In the genomic region with DNA sequence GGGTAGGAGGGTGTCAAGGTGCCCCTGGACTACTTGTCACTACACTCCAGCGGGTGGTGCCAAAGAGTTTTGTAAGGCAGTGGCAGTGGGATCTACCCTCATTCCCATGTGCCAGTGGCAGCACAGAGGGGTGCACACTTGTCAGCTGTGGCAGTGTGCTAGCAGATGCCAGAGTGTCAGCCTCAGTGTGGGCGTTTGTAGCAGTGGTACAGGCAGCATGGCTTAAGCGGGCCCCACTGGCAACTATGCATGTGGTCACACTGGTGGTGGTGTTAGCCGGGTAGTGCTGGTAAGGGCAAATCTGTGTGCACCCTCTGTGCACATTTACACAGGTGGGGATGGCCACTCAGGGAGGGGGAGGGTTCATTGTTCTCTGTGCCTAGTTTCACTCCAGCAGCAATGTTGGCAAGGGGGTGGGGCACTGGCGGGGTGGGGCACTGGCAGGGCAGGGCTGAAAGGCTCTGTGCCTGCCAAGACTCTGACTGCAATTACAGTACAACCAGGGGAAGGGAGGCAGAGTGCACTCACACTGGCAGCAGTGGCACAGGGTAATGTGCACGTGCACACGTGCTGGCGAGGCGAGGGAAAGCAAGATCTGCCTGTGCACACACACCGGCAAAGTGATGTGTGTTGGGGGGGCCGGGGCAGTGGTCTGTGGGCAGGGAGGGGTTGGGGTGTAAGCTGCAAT, we compare ENCODE assay signal across 22 cellular contexts. TPM values are rescaled to one million over a fixed set of nuclear protein-coding genes. Genes with fewer than 3 reads are reported as not detected.
DNase-seq lines count a peak whose midpoint lies in the region; ATAC-seq lines count a peak whose summit lies in the region.
"Had no signal": no experiment of that assay in that cellular context is flagged by ENCODE, and none has a peak within 500 bp of the region (broad histone marks: within the 10 kb centered on the region; RNA-seq: fewer than 3 reads in every experiment).

No MANE protein-coding gene starts in this region.

- peaks cover 7% of the 10 kb centered on the region; the same call in 1 of the 2 replicates for H3K9me2 ChIP-seq in GM23248 (ENCODE audit: insufficient read depth)

- H4K20me1 ChIP-seq in GM23248 (ENCODE audit: insufficient read depth) = 0 out of 2 replicates have a peak, but pooled peaks cover 7% of the 10 kb centered on the region

- no CpG with 5 or more reads among the region's 11 CpGs for WGBS in neuronal stem cell (ENCODE audit: extremely low coverage in 2 of 2, insufficient read length in 2 of 2, insufficient replicate concordance in 1 of 2), 2 donors
- 92 to 96% methylated on average over 9 to 11 of the region's 11 CpGs for WGBS in GM23248 (ENCODE audit: low coverage in 1 of 2, low lambda C conversion rate in 2 of 2, missing lambda C conversion rate in 2 of 2), 2 experiments

- H3K27me3 ChIP-seq in neuronal stem cell (ENCODE audit: control insufficient read depth in 3 of 3, insufficient read depth in 3 of 3, low read depth in 1 of 3, low read length in 3 of 3) (no peaks in the 10 kb centered on the region), GM23248 (replicated peaks; ENCODE audit: insufficient read depth) (no peaks in the 10 kb centered on the region)
- H3K27me3 ChIP-seq: cardiac muscle cell, dorsolateral prefrontal cortex, hepatocyte had no signal

- peak overlapping the region in 1 of 2 donors; percentile 65 for H3K4me3 ChIP-seq in neuronal stem cell (ENCODE audit: low read length in 2 of 2)
- no peak overlapping the region for H3K4me3 ChIP-seq in GM23248
- H3K4me3 ChIP-seq: cardiac muscle cell, dorsolateral prefrontal cortex, GM23338, hepatocyte had no signal

- peak overlapping the region; percentile 62 for H3K23ac ChIP-seq in neuronal stem cell (ENCODE audit: low read depth, low read length, poor library complexity)

- peaks cover 60% of the 10 kb centered on the region for H3K79me2 ChIP-seq in GM23248 (ENCODE audit: insufficient read depth)

- H2BK15ac ChIP-seq in neuronal stem cell (ENCODE audit: low read length) = no peak overlapping the region

- in situ Hi-C loops in GM23248 (cut with MboI) = no loop called here

- ATAC-seq in left cardiac atrium (peak; percentile 65 to 78), GM19023 (IDR thresholded peaks at IDR 0.05; ENCODE audit: unreplicated experiment) (no peak), GM21447 (IDR thresholded peaks at IDR 0.05; ENCODE audit: unreplicated experiment) (no peak)
- ATAC-seq: activated CD4-positive, alpha-beta T cell treated with anti-CD3 and anti-CD28 coated beads for 36 hours; GM23338; naive thymus-derived CD4-positive, alpha-beta T cell; T-cell had no signal

- H3K4me2 ChIP-seq in neuronal stem cell (ENCODE audit: insufficient read depth, low read length, poor library complexity, severe bottlenecking) (no peak overlapping the region), GM23248 (ENCODE audit: unreplicated experiment) (no peak overlapping the region)
- H3K4me2 ChIP-seq: GM23338, hepatocyte had no signal

- intact Hi-C loops in left cardiac atrium (cut with DNase I) = no loop called here

- no peak overlapping the region for H4K8ac ChIP-seq in neuronal stem cell (ENCODE audit: low read depth, low read length)

- no peak overlapping the region for H3K14ac ChIP-seq in neuronal stem cell (ENCODE audit: low read length)

- H3K27ac ChIP-seq in neuronal stem cell (replicated peaks; ENCODE audit: low read length) (no peak overlapping the region), GM23248 (no peak overlapping the region)
- H3K27ac ChIP-seq: cardiac muscle cell, dorsolateral prefrontal cortex, hepatocyte had no signal

- H3F3A ChIP-seq in GM23248 (ENCODE audit: insufficient read depth) = no peaks in the 10 kb centered on the region

- H3K36me3 ChIP-seq in neuronal stem cell (replicated peaks in 1 of 2; ENCODE audit: control insufficient read depth in 2 of 2, insufficient read depth in 2 of 2, low read length in 2 of 2) (peaks cover 0 to 2% of the 10 kb centered on the region in 2 donors), GM23248 (ENCODE audit: low read depth) (no peaks in the 10 kb centered on the region)
- H3K36me3 ChIP-seq: cardiac muscle cell had no signal

- H3K18ac ChIP-seq in neuronal stem cell (ENCODE audit: low read length) = no peak overlapping the region

- no peak overlapping the region for H2BK5ac ChIP-seq in neuronal stem cell (ENCODE audit: low read length)

- peaks cover 3% of the 10 kb centered on the region for H3K79me1 ChIP-seq in neuronal stem cell (ENCODE audit: low read depth, low read length)

- H2BK120ac ChIP-seq in neuronal stem cell (ENCODE audit: low read depth, low read length) = no peak overlapping the region

- H2AK5ac ChIP-seq in neuronal stem cell (ENCODE audit: low read depth, low read length) = no peak overlapping the region

- peak; percentile 68 for DNase-seq in COR-L47 (lab: John Stamatoyannopoulos, UW)
- DNase-seq in NCI-H69 (lab: John Stamatoyannopoulos, UW) = peak; percentile 58
- DNase-seq in left cardiac atrium = no peak
- DNase-seq in neuronal stem cell (ENCODE audit: low spot score) = no peak
- no peak for DNase-seq in GM23248
- DNase-seq in activated CD4-positive, alpha-beta T cell treated with anti-CD3 and anti-CD28 coated beads for 48 hours = no peak
- DNase-seq: activated CD4-positive, alpha-beta T cell treated with anti-CD3 and anti-CD28 coated beads for 36 hours; activated naive CD4-positive, alpha-beta T cell treated with anti-CD3 and anti-CD28 coated beads, Interleukin-2, amount 50 U/mL, for 16 hours; dorsolateral prefrontal cortex; foreskin fibroblast; IMR-90; mesenchymal stem cell; naive thymus-derived CD4-positive, alpha-beta T cell; NCI-H1436; NCI-H526; stimulated activated CD4-positive, alpha-beta T cell treated with anti-CD3 and anti-CD28 coated beads, Interleukin-15, amount 100 ng/mL, for 24 hours; T-cell had no signal

- H3K9ac ChIP-seq in neuronal stem cell (ENCODE audit: low read depth, low read length, poor library complexity) = no peak overlapping the region
- no peak overlapping the region for H3K9ac ChIP-seq in GM23248

- no peak overlapping the region for H2BK12ac ChIP-seq in neuronal stem cell (ENCODE audit: low read length)

- H3K4me1 ChIP-seq in neuronal stem cell (ENCODE audit: control insufficient read depth in 2 of 2, insufficient read depth in 1 of 2, low read depth in 1 of 2, low read length in 2 of 2) = no peaks in the 10 kb centered on the region
- H3K4me1 ChIP-seq in GM23248 (ENCODE audit: insufficient read depth) = no peaks in the 10 kb centered on the region

- H3K4ac ChIP-seq in neuronal stem cell (ENCODE audit: low read length) = no peak overlapping the region

- no peak overlapping the region for H4K91ac ChIP-seq in neuronal stem cell (ENCODE audit: low read depth, low read length, poor library complexity)

- H3K9me3 ChIP-seq in neuronal stem cell (replicated peaks in 1 of 2; ENCODE audit: control insufficient read depth in 2 of 2, insufficient read depth in 1 of 2, low read depth in 1 of 2, low read length in 2 of 2) (peaks cover 0 to 7% of the 10 kb centered on the region in 2 donors), GM23248 (ENCODE audit: low read depth) (no peaks in the 10 kb centered on the region)

- H2AFZ ChIP-seq in neuronal stem cell (ENCODE audit: low read length) (no peak overlapping the region), GM23248 (no peak overlapping the region)
- H2AFZ ChIP-seq: GM23338, hepatocyte had no signal

RNA-seq across cellular contexts. Expression of gene MYO9A, which starts 31.8 kb away (rescaled TPM):
- total RNA-seq in left cardiac atrium = 10 to 100 TPM; 30.3 to 31.8 TPM
- 6.2 TPM for polyA plus RNA-seq in neuronal stem cell (2013, experiment 1 of 2)
- 6.3 TPM for polyA plus RNA-seq in neuronal stem cell (2013, experiment 2 of 2)
- 20.4 and 22.6 TPM in 2 replicates for total RNA-seq in GM23248 (2014; rRNA removed; shearing (Covaris generic))
- polyA plus RNA-seq in GM23248 (2016; fragmentation: Nextera tagmentation; extraction: Ambion mirVana) = 10.6 and 11.2 TPM in 2 replicates

RNA-seq across cellular contexts. Expression of gene SENP8, which starts 32.0 kb away (rescaled TPM):
- 1 to 10 TPM; 3.6 to 4.7 TPM for total RNA-seq in left cardiac atrium
- polyA plus RNA-seq in neuronal stem cell (2013, experiment 1 of 2) = 5.2 TPM
- 5.2 TPM for polyA plus RNA-seq in neuronal stem cell (2013, experiment 2 of 2)
- total RNA-seq in GM23248 (2014; rRNA removed; shearing (Covaris generic)) = 2.5 and 2.8 TPM in 2 replicates
- polyA plus RNA-seq in GM23248 (2016; fragmentation: Nextera tagmentation; extraction: Ambion mirVana) = 3.8 and 4.0 TPM in 2 replicates

Comparison
In these comparisons a context has a peak if more than half of its experiments do, and no peak if none do; other contexts are left out.
1. DNase-seq: peak in COR-L47 (single experiment) and NCI-H69 (single experiment); none in left cardiac atrium (single experiment), neuronal stem cell (single experiment), GM23248 (single experiment) and activated CD4-positive, alpha-beta T cell treated with anti-CD3 and anti-CD28 coated beads for 48 hours (single experiment).
2. ATAC-seq: peak in left cardiac atrium (2 of 2); none in GM19023 (single experiment) and GM21447 (single experiment).